ENCODE assay signal across 1 cellular context in the genomic region with DNA sequence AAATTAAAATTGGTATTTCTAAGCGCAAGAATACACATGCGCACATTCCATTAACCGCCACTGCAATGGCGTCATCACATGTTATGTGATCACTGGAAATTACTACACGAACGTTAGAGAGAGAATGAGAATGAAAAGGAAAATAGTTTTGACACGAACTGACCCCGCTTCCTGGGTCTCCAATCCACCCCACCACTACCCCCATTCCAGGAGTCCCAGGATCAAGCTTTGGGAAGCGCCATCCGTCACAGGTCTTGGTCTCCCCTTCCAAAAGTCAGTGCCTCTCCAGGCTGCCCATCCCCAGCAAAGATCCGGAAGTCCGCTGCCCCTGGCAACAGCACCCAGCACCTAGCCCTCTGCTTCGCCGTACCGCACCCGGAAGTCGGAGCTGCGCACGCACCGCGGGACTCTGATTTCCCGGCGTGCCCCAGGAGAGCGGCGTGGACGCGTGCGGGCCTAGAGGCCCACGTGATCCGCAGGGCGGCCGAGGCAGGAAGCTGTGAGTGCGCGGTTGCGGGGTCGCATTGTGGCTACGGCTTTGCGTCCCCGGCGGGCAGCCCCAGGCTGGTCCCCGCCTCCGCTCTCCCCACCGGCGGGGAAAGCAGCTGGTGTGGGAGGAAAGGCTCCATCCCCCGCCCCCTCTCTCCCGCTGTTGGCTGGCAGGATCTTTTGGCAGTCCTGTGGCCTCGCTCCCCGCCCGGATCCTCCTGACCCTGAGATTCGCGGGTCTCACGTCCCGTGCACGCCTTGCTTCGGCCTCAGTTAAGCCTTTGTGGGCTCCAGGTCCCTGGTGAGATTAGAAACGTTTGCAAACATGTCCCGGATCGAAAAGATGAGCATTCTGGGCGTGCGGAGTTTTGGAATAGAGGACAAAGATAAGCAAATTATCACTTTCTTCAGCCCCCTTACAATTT.
TF ChIP-seq lines count a peak whose summit lies in the region.

Gene RAD50 (plus strand): TSS at position 467 of the 914 bp plus-strand sequence. CDS start 348 bp downstream, at position 815.

TF ChIP-seq in GM12878, 131 proteins besides CTCF, POLR2A, EP300 and RAD21 (continued from another document and continues in another):
- TF ChIP-seq BCLAF1 (IDR thresholded peaks at IDR 0.05) (no peak), KAT2A (conservative IDR thresholded peaks at IDR 0.05; ENCODE audit: control insufficient read depth, low read depth, low read length) (no peak), TCF12 (IDR thresholded peaks at IDR 0.05; ENCODE audit: low read depth, low read length) (peak; percentile 61; the same call in 1 of the 2 replicates), ZBTB33 (IDR thresholded peaks at IDR 0.05) (peak; percentile 2; the same call in 1 of the 2 replicates), ZNF217 (IDR thresholded peaks at IDR 0.05) (no peak), STAT3 (IDR thresholded peaks at IDR 0.05; ENCODE audit: low read depth, low read length) (no peak), JUNB (IDR thresholded peaks at IDR 0.05) (no peak), NBN (IDR thresholded peaks at IDR 0.05) (peak; percentile 87), NFIC (IDR thresholded peaks at IDR 0.05; ENCODE audit: low read depth, low read length) (no peak), RCOR1 (conservative IDR thresholded peaks at IDR 0.05; ENCODE audit: low read depth, low read length) (no peak; the same call in 1 of the 2 replicates), E2F8 (IDR thresholded peaks at IDR 0.05; ENCODE audit: low read depth, partially characterized antibody) (no peak), NFXL1 (IDR thresholded peaks at IDR 0.05; ENCODE audit: borderline replicate concordance) (no peak), IKZF1 (conservative IDR thresholded peaks at IDR 0.05) (peak; percentile 95), ZNF622 (IDR thresholded peaks at IDR 0.05) (no peak), MXI1 (IDR thresholded peaks at IDR 0.05; ENCODE audit: low read depth, low read length) (peak; percentile 89; the same call in 1 of the 2 replicates), HCFC1 (IDR thresholded peaks at IDR 0.05; ENCODE audit: low read length) (peak; percentile 61), PKNOX1 (IDR thresholded peaks at IDR 0.05) (no peak; the same call in none of the 2 replicates), RBBP5 (conservative IDR thresholded peaks at IDR 0.05) (no peak), RUNX3 (IDR thresholded peaks at IDR 0.05; ENCODE audit: low read length) (peak; percentile 82), BCL11A (IDR thresholded peaks at IDR 0.05; ENCODE audit: low read depth, low read length) (peak; percentile 34; the same call in 1 of the 2 replicates), CEBPZ (IDR thresholded peaks at IDR 0.05; ENCODE audit: low read depth, low read length) (no peak), NRF1 (conservative IDR thresholded peaks at IDR 0.05; ENCODE audit: low read depth, low read length) (peak; percentile 64), KLF5 (IDR thresholded peaks at IDR 0.05; ENCODE audit: partially characterized antibody) (peak; percentile 42), SUPT20H (IDR thresholded peaks at IDR 0.05; ENCODE audit: borderline replicate concordance, control insufficient read depth, low read depth, low read length) (no peak), ZBTB11 (CRISPR knock-in tag; IDR thresholded peaks at IDR 0.05) (no peak), SMARCA5 (IDR thresholded peaks at IDR 0.05) (no peak), SMAD1 (IDR thresholded peaks at IDR 0.05; ENCODE audit: low read depth, partially characterized antibody) (no peak), EED (IDR thresholded peaks at IDR 0.05; ENCODE audit: low read depth) (peak; percentile 83), POLR2AphosphoS5 (IDR thresholded peaks at IDR 0.05; ENCODE audit: low read length) (peak; percentile 92), DPF2 (IDR thresholded peaks at IDR 0.05) (peak; percentile 21)
- TF ChIP-seq, protein P1, sequence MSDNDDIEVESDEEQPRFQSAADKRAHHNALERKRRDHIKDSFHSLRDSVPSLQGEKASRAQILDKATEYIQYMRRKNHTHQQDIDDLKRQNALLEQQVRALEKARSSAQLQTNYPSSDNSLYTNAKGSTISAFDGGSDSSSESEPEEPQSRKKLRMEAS (IDR thresholded peaks at IDR 0.05; ENCODE audit: low read depth, low read length): peak; percentile 99
- TF ChIP-seq, protein P2, sequence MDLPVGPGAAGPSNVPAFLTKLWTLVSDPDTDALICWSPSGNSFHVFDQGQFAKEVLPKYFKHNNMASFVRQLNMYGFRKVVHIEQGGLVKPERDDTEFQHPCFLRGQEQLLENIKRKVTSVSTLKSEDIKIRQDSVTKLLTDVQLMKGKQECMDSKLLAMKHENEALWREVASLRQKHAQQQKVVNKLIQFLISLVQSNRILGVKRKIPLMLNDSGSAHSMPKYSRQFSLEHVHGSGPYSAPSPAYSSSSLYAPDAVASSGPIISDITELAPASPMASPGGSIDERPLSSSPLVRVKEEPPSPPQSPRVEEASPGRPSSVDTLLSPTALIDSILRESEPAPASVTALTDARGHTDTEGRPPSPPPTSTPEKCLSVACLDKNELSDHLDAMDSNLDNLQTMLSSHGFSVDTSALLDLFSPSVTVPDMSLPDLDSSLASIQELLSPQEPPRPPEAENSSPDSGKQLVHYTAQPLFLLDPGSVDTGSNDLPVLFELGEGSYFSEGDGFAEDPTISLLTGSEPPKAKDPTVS (IDR thresholded peaks at IDR 0.05; ENCODE audit: low read depth, low read length): no peak
